ENCODE assay signal across 8 cellular contexts in the genomic region with DNA sequence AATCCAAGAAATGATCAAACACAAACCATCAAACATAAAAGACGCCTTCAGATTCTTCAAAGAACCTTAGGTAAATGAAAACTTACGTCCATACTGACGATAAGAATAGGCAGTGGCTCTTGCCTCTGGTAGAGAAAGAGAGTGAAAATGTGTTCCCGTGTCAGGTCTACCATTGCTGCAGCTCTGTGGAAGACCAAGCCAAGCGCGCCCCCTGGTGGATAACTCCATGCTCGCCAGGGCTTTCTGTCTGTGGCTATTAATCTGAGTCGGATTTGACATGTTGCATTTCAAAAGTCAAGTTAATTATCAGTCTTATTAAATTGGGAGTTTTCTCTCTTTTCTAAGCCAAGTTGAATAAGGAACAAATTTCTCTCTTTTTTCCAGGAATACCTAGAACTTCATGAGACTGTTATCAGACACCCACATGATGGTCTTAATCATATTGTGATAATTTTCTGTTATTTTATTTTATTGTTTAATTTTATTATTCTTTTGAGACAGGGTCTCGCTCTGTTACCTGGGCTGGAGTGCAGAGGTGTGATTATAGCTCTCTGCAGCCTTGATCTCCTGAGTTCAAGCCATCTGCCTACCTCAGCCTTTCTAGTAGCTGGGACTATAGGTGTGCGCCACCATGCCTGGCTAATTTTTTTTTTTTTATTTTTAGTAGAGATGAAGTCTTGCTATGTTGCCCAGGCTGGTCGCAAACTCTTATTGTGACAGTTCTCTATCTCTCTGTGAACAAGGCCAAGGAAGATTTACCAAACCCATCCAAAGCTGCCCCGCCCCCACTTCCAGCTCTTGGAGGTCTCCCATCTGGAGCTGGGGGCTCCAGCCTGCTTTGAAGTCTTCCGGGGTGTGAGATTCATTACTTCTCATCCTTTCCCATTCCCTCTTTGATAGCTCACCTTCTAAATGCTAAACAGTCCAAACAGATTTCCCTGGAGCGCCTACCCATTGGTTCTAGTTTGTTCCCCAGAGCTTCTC.
DNase-seq lines count a peak whose midpoint lies in the region; ATAC-seq and FAIRE-seq lines count a peak whose summit lies in the region.

No MANE protein-coding gene starts in this region.

- H3K27ac Mint-ChIP-seq in memory B cell, result no peak overlapping the region

- DNase-seq in HuH-7.5 (ENCODE audit: low spot score), result peak; percentile 57
- peak; percentile 50 for DNase-seq in NOMO-1 treated with dmso at 0.1 percent for 144 hours (lab: John Stamatoyannopoulos, UW; ENCODE audit: unreplicated experiment)
- DNase-seq in activated CD8-positive, alpha-beta memory T cell treated with anti-CD3 and anti-CD28 coated beads for 4 hours (ENCODE audit: low read depth in 2 of 2), result peak; percentile 82 to 90
- peak; percentile 74 to 86 (median 81) for DNase-seq in effector memory CD4-positive, alpha-beta T cell
- peak; percentile 89 to 91 for DNase-seq in memory B cell (ENCODE audit: low spot score in 2 of 2)
- DNase-seq in stimulated activated CD8-positive, alpha-beta memory T cell treated with anti-CD3 and anti-CD28 coated beads, Interleukin-15, amount 100 ng/mL, for 1 hour (ENCODE audit: low read depth), result peak; percentile 96

- no peak overlapping the region for H3K4me3 ChIP-seq in effector memory CD4-positive, alpha-beta T cell (ENCODE audit: insufficient read depth, low read depth, low read length, poor library complexity, severe bottlenecking)

- H3K4me1 ChIP-seq in effector memory CD4-positive, alpha-beta T cell (ENCODE audit: control insufficient read depth, insufficient read depth, low read length, poor library complexity, severe bottlenecking), result no peaks in the 10 kb centered on the region

- peaks cover 7% of the 10 kb centered on the region for H3K4me1 Mint-ChIP-seq in memory B cell

- H3K9me3 Mint-ChIP-seq in memory B cell, result no peaks in the 10 kb centered on the region

- peak; percentile 96 for FAIRE-seq in A204.1 (lab: Jason Lieb, UNC)

- no peaks in the 10 kb centered on the region for H3K36me3 ChIP-seq in effector memory CD4-positive, alpha-beta T cell (ENCODE audit: control insufficient read depth, insufficient read depth, low read length)

- no peak overlapping the region for H3K4me3 Mint-ChIP-seq in memory B cell

- H3K36me3 Mint-ChIP-seq in memory B cell, result peaks cover 1% of the 10 kb centered on the region

- H3K27me3 ChIP-seq in effector memory CD4-positive, alpha-beta T cell (replicated peaks; ENCODE audit: control insufficient read depth, insufficient read depth, low read length, poor library complexity, severe bottlenecking), result no peaks in the 10 kb centered on the region

- H3K27me3 Mint-ChIP-seq in memory B cell, result no peaks in the 10 kb centered on the region

- no peaks in the 10 kb centered on the region for H3K9me3 ChIP-seq in effector memory CD4-positive, alpha-beta T cell (ENCODE audit: control insufficient read depth, low read length)

- no peak overlapping the region for H3K27ac ChIP-seq in effector memory CD4-positive, alpha-beta T cell (ENCODE audit: insufficient read depth, low read length, poor library complexity, severe bottlenecking)

- peak; percentile 70 for ATAC-seq in GM18867 (IDR thresholded peaks at IDR 0.05; ENCODE audit: unreplicated experiment)
- ATAC-seq in memory B cell (ENCODE audit: low read depth), result peak; percentile 93
